In the genomic region with DNA sequence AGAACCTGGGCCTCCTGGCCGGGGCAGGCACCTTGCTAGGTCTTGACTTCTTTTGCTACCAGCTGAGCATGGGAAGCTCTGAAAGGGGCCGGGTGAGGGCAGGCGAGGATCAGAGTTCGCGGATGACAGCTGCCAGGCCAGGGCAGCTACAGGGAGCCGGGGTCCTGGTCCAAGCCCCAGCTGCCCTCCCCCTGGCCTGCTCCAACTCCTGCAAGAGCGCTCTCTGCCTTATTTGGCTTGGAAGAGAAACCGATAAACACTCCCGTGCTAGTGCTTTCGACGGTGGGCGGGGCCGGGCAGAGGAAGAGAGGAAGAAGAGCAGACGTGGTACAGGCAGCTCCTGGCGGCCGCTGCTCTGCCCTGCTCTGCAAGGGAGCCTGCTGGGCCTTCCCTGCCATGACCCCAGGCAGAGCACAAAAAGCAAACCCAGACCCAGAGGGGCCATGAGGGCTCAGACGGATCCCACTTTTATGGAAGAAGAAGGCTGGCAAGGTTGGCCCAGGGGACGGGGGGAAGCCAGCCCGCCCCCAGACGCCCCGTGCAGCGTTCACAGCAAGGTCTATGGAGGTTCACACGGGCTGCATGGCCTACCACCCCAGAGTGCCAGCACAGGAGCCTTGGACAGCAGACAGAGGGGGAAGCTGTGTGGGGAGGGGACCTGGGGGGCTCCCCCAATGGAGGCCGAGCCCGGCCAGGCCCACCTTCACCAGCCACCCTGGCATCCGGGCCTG, we compare ENCODE assay signal across 7 cellular contexts. TPM values are rescaled to one million over a fixed set of nuclear protein-coding genes. Genes with fewer than 3 reads are reported as not detected.
A peak's percentile ranks its signal among the peaks of the same experiment; 100 is the strongest.
DNase-seq lines count a peak whose midpoint lies in the region; TF ChIP-seq lines count a peak whose summit lies in the region.
"Had no signal": no experiment of that assay in that cellular context is flagged by ENCODE, and none has a peak within 500 bp of the region (broad histone marks: within the 10 kb centered on the region; RNA-seq: fewer than 3 reads in every experiment).

No MANE protein-coding gene starts in this region.

- H3K4me3 ChIP-seq in Caco-2 (ENCODE audit: low read depth, low read length): no peak overlapping the region
- H3K4me3 ChIP-seq: SK-N-MC had no signal

- CTCF ChIA-PET in Caco-2 (lab: Charles Lee) (interaction anchor here (4.7 kb wide), 1 partner anchor 23 kb away, joined by 30 read pairs; no protein-coding TSS in a partner anchor), GM10248 (lab: Yijun Ruan, JAX) (interaction anchor here (0.8 to 2.7 kb wide), 2 partner anchors 22 to 25 kb away, joined by 3 to 12 read pairs; no protein-coding TSS in a partner anchor)
- CTCF ChIA-PET in activated CD4-positive, alpha-beta T cell treated with anti-CD3 and anti-CD28 coated beads, Interleukin-2, amount 10 ng/mL, durations not matched to agents 7 days and 5 days (lab: Charles Lee): interaction anchor here (0.5 to 3.0 kb wide), 9 partner anchors 9 to 1296 kb away, joined by 3 to 10 read pairs (median 4); a partner anchor contains a TSS

- no peaks in the 10 kb centered on the region for H3K27me3 ChIP-seq in Caco-2 (replicated peaks; ENCODE audit: control insufficient read depth, insufficient read depth, low read length)

- H3K27me3 Mint-ChIP-seq in Caco-2 (ENCODE audit: insufficient read depth, unreplicated experiment): no peaks in the 10 kb centered on the region
- H3K27me3 Mint-ChIP-seq in activated CD4-positive, alpha-beta T cell treated with anti-CD3 and anti-CD28 coated beads, Interleukin-2, amount 10 ng/mL, durations not matched to agents 7 days and 5 days: no peaks in the 10 kb centered on the region

- peaks cover 11% of the 10 kb centered on the region for H3K4me1 Mint-ChIP-seq in Caco-2 (ENCODE audit: low read depth, unreplicated experiment)
- peaks cover 27% of the 10 kb centered on the region for H3K4me1 Mint-ChIP-seq in activated CD4-positive, alpha-beta T cell treated with anti-CD3 and anti-CD28 coated beads, Interleukin-2, amount 10 ng/mL, durations not matched to agents 7 days and 5 days

- POLR2A ChIA-PET in Caco-2 (lab: Charles Lee): no interaction called here
- POLR2A ChIA-PET in activated CD4-positive, alpha-beta T cell treated with anti-CD3 and anti-CD28 coated beads, Interleukin-2, amount 10 ng/mL, durations not matched to agents 7 days and 5 days (lab: Charles Lee): no interaction called here
- POLR2A ChIA-PET in GM10248 (lab: Yijun Ruan, JAX): interaction anchor here (0.5 kb wide), 1 partner anchor 16 kb away, joined by 4 read pairs; no protein-coding TSS in a partner anchor

- no peaks in the 10 kb centered on the region for H3K36me3 ChIP-seq in Caco-2 (ENCODE audit: control insufficient read depth, insufficient read depth, low read length)

- H3K4me3 Mint-ChIP-seq in Caco-2 (ENCODE audit: unreplicated experiment): no peak overlapping the region
- H3K4me3 Mint-ChIP-seq in activated CD4-positive, alpha-beta T cell treated with anti-CD3 and anti-CD28 coated beads, Interleukin-2, amount 10 ng/mL, durations not matched to agents 7 days and 5 days: peak overlapping the region; percentile 10

- DNase-seq in Caco-2: no peak
- DNase-seq in activated CD4-positive, alpha-beta T cell treated with anti-CD3 and anti-CD28 coated beads, Interleukin-2, amount 10 ng/mL, durations not matched to agents 7 days and 5 days: peak; percentile 64
- peak; percentile 65 to 88 for DNase-seq in lung microvascular endothelial cell (ENCODE audit: low read depth in 2 of 2)
- no peak for DNase-seq in middle frontal gyrus (ENCODE audit: extremely low spot score, low spot score)
- no peak for DNase-seq in LoVo (ENCODE audit: low spot score)
- DNase-seq in GM10248 (ENCODE audit: extremely low spot score): no peak

- no peaks in the 10 kb centered on the region for H3K9me3 ChIP-seq in Caco-2

- H3K27ac Mint-ChIP-seq in Caco-2 (ENCODE audit: unreplicated experiment): peak overlapping the region; percentile 42
- peak overlapping the region; percentile 71 for H3K27ac Mint-ChIP-seq in activated CD4-positive, alpha-beta T cell treated with anti-CD3 and anti-CD28 coated beads, Interleukin-2, amount 10 ng/mL, durations not matched to agents 7 days and 5 days

- intact Hi-C loops in Caco-2 (cut with micrococcal nuclease; ENCODE audit: unreplicated experiment): no loop called here

- H3K36me3 Mint-ChIP-seq in Caco-2 (ENCODE audit: insufficient read depth, unreplicated experiment): peaks cover 40% of the 10 kb centered on the region
- peaks cover 4% of the 10 kb centered on the region for H3K36me3 Mint-ChIP-seq in activated CD4-positive, alpha-beta T cell treated with anti-CD3 and anti-CD28 coated beads, Interleukin-2, amount 10 ng/mL, durations not matched to agents 7 days and 5 days (ENCODE audit: low read depth)

- TF ChIP-seq CTCF in Caco-2 (IDR thresholded peaks at IDR 0.05; ENCODE audit: insufficient read depth in 1 of 2, low read depth in 1 of 2, low read length in 1 of 2, severe bottlenecking in 1 of 2, unreplicated experiment in 1 of 2): no peak
- TF ChIP-seq CTCF in GM10248 (IDR thresholded peaks at IDR 0.05; ENCODE audit: control extremely low read depth, extremely low read depth, low read depth, missing control alignments): no peak

- no TSS peak for BruUV-seq in Caco-2 (replicated peaks; lab: Mats Ljungman, UMichigan)

- no peaks in the 10 kb centered on the region for H3K9me3 Mint-ChIP-seq in Caco-2 (ENCODE audit: unreplicated experiment)
- H3K9me3 Mint-ChIP-seq in activated CD4-positive, alpha-beta T cell treated with anti-CD3 and anti-CD28 coated beads, Interleukin-2, amount 10 ng/mL, durations not matched to agents 7 days and 5 days: no peaks in the 10 kb centered on the region

- peaks cover 26% of the 10 kb centered on the region for H3K4me1 ChIP-seq in Caco-2

RNA-seq across cellular contexts. Expression of a gene that starts 25.6 kb away (rescaled TPM):
- total RNA-seq in Caco-2 (2022) (248 and 284 TPM in 2 replicates), lung microvascular endothelial cell (227 and 460 TPM in 2 replicates)
- total RNA-seq in activated CD4-positive, alpha-beta T cell treated with anti-CD3 and anti-CD28 coated beads, Interleukin-2, amount 10 ng/mL, durations not matched to agents 7 days and 5 days: 100 to 1,000 TPM; 239 to 303 TPM

RNA-seq across cellular contexts. Expression of a gene that starts 44.2 kb away (rescaled TPM):
- total RNA-seq in Caco-2 (2022) (97.7 and 98.0 TPM in 2 replicates), lung microvascular endothelial cell (1.8 and 3.7 TPM in 2 replicates)
- 100 to 1,000 TPM; 113 to 119 TPM for total RNA-seq in activated CD4-positive, alpha-beta T cell treated with anti-CD3 and anti-CD28 coated beads, Interleukin-2, amount 10 ng/mL, durations not matched to agents 7 days and 5 days

RNA-seq across cellular contexts. Expression of a gene that starts 52.3 kb away (rescaled TPM):
- total RNA-seq in Caco-2 (2022): 251 and 268 TPM in 2 replicates
- 100 to 1,000 TPM in 1 of 2 experiments, 10 to 100 TPM in 1; 86.2 to 112 TPM for total RNA-seq in activated CD4-positive, alpha-beta T cell treated with anti-CD3 and anti-CD28 coated beads, Interleukin-2, amount 10 ng/mL, durations not matched to agents 7 days and 5 days
- 92.7 and 112 TPM in 2 replicates for total RNA-seq in lung microvascular endothelial cell

RNA-seq across cellular contexts. Expression of a gene that starts 53.1 kb away (rescaled TPM):
- total RNA-seq in Caco-2 (2022): 44.3 and 54.9 TPM in 2 replicates
- total RNA-seq in activated CD4-positive, alpha-beta T cell treated with anti-CD3 and anti-CD28 coated beads, Interleukin-2, amount 10 ng/mL, durations not matched to agents 7 days and 5 days: 10 to 100 TPM; 20.5 to 27.2 TPM
- 6.5 and 9.2 TPM in 2 replicates for total RNA-seq in lung microvascular endothelial cell

RNA-seq across cellular contexts. Expression of a gene that starts 53.2 kb away (rescaled TPM):
- total RNA-seq in Caco-2 (2022) (37.3 and 40.4 TPM in 2 replicates), lung microvascular endothelial cell (8.5 and 12.5 TPM in 2 replicates)
- total RNA-seq in activated CD4-positive, alpha-beta T cell treated with anti-CD3 and anti-CD28 coated beads, Interleukin-2, amount 10 ng/mL, durations not matched to agents 7 days and 5 days: 100 to 1,000 TPM; 214 to 234 TPM

Comparison
In these comparisons a context has a peak if more than half of its experiments do, and no peak if none do; other contexts are left out.
1. DNase-seq: peak in activated CD4-positive, alpha-beta T cell treated with anti-CD3 and anti-CD28 coated beads, Interleukin-2, amount 10 ng/mL, durations not matched to agents 7 days and 5 days (single experiment) and lung microvascular endothelial cell (2 of 2); none in Caco-2 (0 of 2), middle frontal gyrus (single experiment), LoVo (single experiment) and GM10248 (single experiment).
2. RNA of a gene that starts 44.2 kb away (total RNA-seq): 113 to 119 TPM in activated CD4-positive, alpha-beta T cell treated with anti-CD3 and anti-CD28 coated beads, Interleukin-2, amount 10 ng/mL, durations not matched to agents 7 days and 5 days and 97.7 to 98.0 TPM in Caco-2; 1.8 to 3.7 TPM in lung microvascular endothelial cell; every median in the first group is over 10 times any median in the second.